1 cellular context compared by ENCODE assay signal in genomic region chr18:51936115-51936514, GRCh38.
TF ChIP-seq lines count a peak whose summit lies in the region.

No MANE protein-coding gene starts in this region.

TF ChIP-seq in H1, 55 proteins besides CTCF, POLR2A, EP300 and RAD21 (continued from another document):
- TF ChIP-seq SIN3A (conservative IDR thresholded peaks at IDR 0.05 in 1 of 2, IDR thresholded peaks at IDR 0.05 in 1 of 2; ENCODE audit: low read depth in 1 of 2, low read length in 2 of 2) (no peak), BRCA1 (IDR thresholded peaks at IDR 0.05; ENCODE audit: low read depth, low read length) (no peak)
